14 cellular contexts compared by ENCODE assay signal in the genomic region with DNA sequence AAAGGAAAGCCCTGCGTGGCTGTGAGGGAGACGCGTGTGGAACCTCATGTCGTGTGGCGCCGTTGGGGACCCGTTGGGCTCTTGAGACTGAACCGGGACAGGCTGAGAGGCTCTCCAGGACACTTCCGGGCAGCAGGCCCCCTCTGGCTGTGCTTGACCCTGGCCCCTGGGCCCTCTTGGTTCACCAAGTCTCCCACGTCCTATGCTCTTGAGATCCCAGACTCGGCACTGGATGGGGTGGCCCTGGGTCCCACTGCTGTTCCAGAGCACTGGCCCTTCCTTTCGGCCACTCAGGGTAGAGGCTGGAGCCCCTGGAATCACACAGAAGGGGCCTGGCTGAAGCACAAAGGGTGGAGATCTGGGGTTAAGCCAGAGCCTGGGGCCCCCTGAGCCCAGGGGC. TPM values are rescaled to one million over a fixed set of nuclear protein-coding genes. Genes with fewer than 3 reads are reported as not detected.
DNase-seq lines count a peak whose midpoint lies in the region; TF ChIP-seq lines count a peak whose summit lies in the region.
"Had no signal": no experiment of that assay in that cellular context is flagged by ENCODE, and none has a peak within 500 bp of the region (broad histone marks: within the 10 kb centered on the region; RNA-seq: fewer than 3 reads in every experiment).

No MANE protein-coding gene starts in this region.

- peaks cover 23% of the 10 kb centered on the region for H3K4me1 ChIP-seq in suprapubic skin

- peaks cover 3% of the 10 kb centered on the region for H3K27me3 Mint-ChIP-seq in T-helper 2 cell treated with Interferon-gamma antibody and Interleukin-4, amounts not matched to agents 5 μg/mL and 100 μg/mL, for 36 hours (ENCODE audit: low read depth)
- H3K27me3 Mint-ChIP-seq: activated CD4-positive, alpha-beta T cell treated with anti-CD3 and anti-CD28 coated beads for 36 hours had no signal

- no peak overlapping the region for H3K4me3 ChIP-seq in suprapubic skin
- H3K4me3 ChIP-seq: ovary, SK-N-MC had no signal

- DNase-seq in activated naive CD4-positive, alpha-beta T cell treated with anti-CD3 and anti-CD28 coated beads, Interleukin-2, amount 50 U/mL, for 16 hours: peak; percentile 9
- no peak for DNase-seq in activated naive CD4-positive, alpha-beta T cell treated with Interleukin-2 at 50 U/mL for 16 hours
- no peak for DNase-seq in T-helper 2 cell treated with Interferon-gamma antibody and Interleukin-4, amounts not matched to agents 5 μg/mL and 100 μg/mL, for 36 hours (ENCODE audit: low spot score)
- DNase-seq in cardiac septum (ENCODE audit: low spot score) (peak; percentile 49), suprapubic skin (ENCODE audit: low spot score in 2 of 2) (peak in 1 of 2 donors; percentile 77), COLO668 (lab: John Stamatoyannopoulos, UW; ENCODE audit: unreplicated experiment) (no peak), foreskin melanocyte (no peak), OCI-M2 (lab: John Stamatoyannopoulos, UW; ENCODE audit: unreplicated experiment) (no peak)
- DNase-seq: cerebellar nuclear complex, mesendoderm had no signal

- TF ChIP-seq POLR2A in suprapubic skin (IDR thresholded peaks at IDR 0.05): no peak

- intact Hi-C loops in cardiac septum (cut with DNase I): loop anchor here (1.0 kb wide), 1 partner anchor 20 kb away; no protein-coding TSS in a partner anchor

- no peaks in the 10 kb centered on the region for H3K36me3 Mint-ChIP-seq in T-helper 2 cell treated with Interferon-gamma antibody and Interleukin-4, amounts not matched to agents 5 μg/mL and 100 μg/mL, for 36 hours (ENCODE audit: low read depth)

- H3K9me3 Mint-ChIP-seq in T-helper 2 cell treated with Interferon-gamma antibody and Interleukin-4, amounts not matched to agents 5 μg/mL and 100 μg/mL, for 36 hours: no peaks in the 10 kb centered on the region

- TF ChIP-seq CTCF in suprapubic skin (IDR thresholded peaks at IDR 0.05): no peak

- peak overlapping the region; percentile 97 for H3K27ac Mint-ChIP-seq in T-helper 2 cell treated with Interferon-gamma antibody and Interleukin-4, amounts not matched to agents 5 μg/mL and 100 μg/mL, for 36 hours

- TF ChIP-seq EP300 in suprapubic skin (IDR thresholded peaks at IDR 0.05): no peak

- H3K27ac ChIP-seq in suprapubic skin: peak overlapping the region; percentile 41
- H3K27ac ChIP-seq: ovary, SK-N-MC had no signal

- no peaks in the 10 kb centered on the region for H3K9me3 ChIP-seq in suprapubic skin
- H3K9me3 ChIP-seq: ovary had no signal

- H3K27me3 ChIP-seq in suprapubic skin: peaks cover 94% of the 10 kb centered on the region
- H3K27me3 ChIP-seq: ovary had no signal

- H3K36me3 ChIP-seq in suprapubic skin: no peaks in the 10 kb centered on the region
- H3K36me3 ChIP-seq: ovary had no signal

- peaks cover 29% of the 10 kb centered on the region for H3K4me1 Mint-ChIP-seq in T-helper 2 cell treated with Interferon-gamma antibody and Interleukin-4, amounts not matched to agents 5 μg/mL and 100 μg/mL, for 36 hours (ENCODE audit: low read depth)

- H3K4me3 Mint-ChIP-seq in T-helper 2 cell treated with Interferon-gamma antibody and Interleukin-4, amounts not matched to agents 5 μg/mL and 100 μg/mL, for 36 hours: peak overlapping the region; percentile 85

- 94% methylated on average over 8 of the region's 12 CpGs for WGBS in suprapubic skin

RNA-seq across cellular contexts. Expression of a gene that starts 30.4 kb away (rescaled TPM):
- total RNA-seq in cardiac septum: 0.08 TPM
- total RNA-seq in suprapubic skin: under 1 TPM in 2 of 4 donors, not detected in 2; 0.16 to 0.55 TPM
- total RNA-seq: esophagus mucosa had no signal

RNA-seq across cellular contexts. Expression of a gene that starts 57.2 kb away (rescaled TPM):
- total RNA-seq in cardiac septum (7.9 TPM), suprapubic skin (10 to 100 TPM in 3 of 4 donors, 1 to 10 TPM in 1; 10.0 to 13.3 (median 11.7) TPM)

Comparison
In these comparisons a context has a peak if more than half of its experiments do, and no peak if none do; other contexts are left out.
1. DNase-seq: peak in activated naive CD4-positive, alpha-beta T cell treated with anti-CD3 and anti-CD28 coated beads, Interleukin-2, amount 50 U/mL, for 16 hours (single experiment) and cardiac septum (single experiment); none in activated naive CD4-positive, alpha-beta T cell treated with Interleukin-2 at 50 U/mL for 16 hours (single experiment), T-helper 2 cell treated with Interferon-gamma antibody and Interleukin-4, amounts not matched to agents 5 μg/mL and 100 μg/mL, for 36 hours (single experiment), COLO668 (single experiment), foreskin melanocyte (single experiment) and OCI-M2 (single experiment).